ENCODE assay signal across 1 cellular context in genomic region chr7:93551931-93552330, GRCh38.
TF ChIP-seq lines count a peak whose summit lies in the region.

No MANE protein-coding gene starts in this region.

TF ChIP-seq in HepG2, 621 proteins besides CTCF, POLR2A, EP300 and RAD21 (continued from another document):
- peak in 1 of 2 experiments; percentile 60; a peak in 3 of 4 replicates for TF ChIP-seq MAFK (conservative IDR thresholded peaks at IDR 0.05 in 1 of 2, IDR thresholded peaks at IDR 0.05 in 1 of 2; ENCODE audit: low read length in 2 of 2)
